18 cellular contexts compared by ENCODE assay signal in the genomic region with DNA sequence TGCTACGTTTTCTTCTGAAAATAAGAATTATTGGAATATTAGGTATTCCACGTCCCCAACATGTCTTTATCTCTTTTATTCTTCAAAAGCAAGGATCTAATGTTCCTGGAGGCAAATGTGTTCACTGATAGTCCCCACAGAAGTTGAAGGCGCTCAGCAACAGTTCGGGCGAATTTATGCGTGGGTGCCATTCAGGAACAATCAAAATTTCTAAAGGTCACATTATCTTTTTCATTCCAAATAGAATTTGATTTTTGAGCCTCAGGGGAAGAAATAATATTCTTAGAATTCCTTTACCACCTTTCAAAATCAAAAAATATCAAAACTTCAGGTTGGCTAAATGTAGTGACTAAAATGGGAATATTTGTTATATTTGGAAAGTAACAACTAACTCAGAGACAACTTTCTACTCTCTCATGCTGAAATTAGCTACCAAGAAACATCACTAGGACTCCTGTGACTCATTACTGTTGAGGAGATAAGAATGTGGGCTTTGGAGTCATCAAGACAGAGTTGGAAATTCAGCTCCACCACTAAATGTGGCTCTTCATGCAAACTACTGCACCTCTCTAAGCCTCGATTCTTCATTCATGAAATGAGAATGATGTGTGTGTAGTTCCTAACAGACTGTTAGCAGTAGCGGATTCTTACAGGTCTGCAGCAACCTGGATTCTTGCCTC.
A peak's percentile ranks its signal among the peaks of the same experiment; 100 is the strongest.
DNase-seq lines count a peak whose midpoint lies in the region; ATAC-seq and TF ChIP-seq lines count a peak whose summit lies in the region.
"Had no signal": no experiment of that assay in that cellular context is flagged by ENCODE, and none has a peak within 500 bp of the region (broad histone marks: within the 10 kb centered on the region; RNA-seq: fewer than 3 reads in every experiment).

No MANE protein-coding gene starts in this region.

- H3K4me3 ChIP-seq in choroid plexus epithelial cell (ENCODE audit: low read depth, low read length), result no peak overlapping the region
- no peak overlapping the region for H3K4me3 ChIP-seq in mesenchymal stem cell (ENCODE audit: insufficient read depth in 1 of 2, low read depth in 1 of 2, low read length in 2 of 2)
- H3K4me3 ChIP-seq: BLaER1 treated with 17β-estradiol and CSF1 and Interleukin-3, amounts not matched to agents 10 nM and 100 nM; breast epithelium; ovary; thoracic aorta had no signal

- no peak overlapping the region for H3K4me2 ChIP-seq in mesenchymal stem cell (ENCODE audit: low read length, poor library complexity, severe bottlenecking)
- H3K4me2 ChIP-seq: BLaER1 treated with 17β-estradiol and CSF1 and Interleukin-3, amounts not matched to agents 10 nM and 100 nM had no signal

- H3K9me3 ChIP-seq in mesenchymal stem cell (ENCODE audit: control insufficient read depth, low read length), result no peaks in the 10 kb centered on the region
- H3K9me3 ChIP-seq: BLaER1 treated with 17β-estradiol and CSF1 and Interleukin-3, amounts not matched to agents 10 nM and 100 nM; breast epithelium; ovary; thoracic aorta had no signal

- ATAC-seq in GM21825 (IDR thresholded peaks at IDR 0.05; ENCODE audit: unreplicated experiment), result no peak

- DNase-seq in COLO829 (ENCODE audit: low spot score) (peak; percentile 13), NCI-H226 (peak; percentile 47), choroid plexus epithelial cell (ENCODE audit: low read depth) (peak; percentile 43), mesenchymal stem cell (peak; percentile 76), GF-D8 (lab: John Stamatoyannopoulos, UW) (no peak)
- DNase-seq in activated naive CD4-positive, alpha-beta T cell treated with Interleukin-2 at 50 U/mL for 16 hours, result no peak
- no peak for DNase-seq in activated naive CD4-positive, alpha-beta T cell (lab: John Stamatoyannopoulos, UW)
- DNase-seq: activated CD4-positive, alpha-beta T cell treated with anti-CD3 and anti-CD28 coated beads for 48 hours; activated naive CD4-positive, alpha-beta T cell treated with anti-CD3 and anti-CD28 coated beads, Interleukin-2, amount 50 U/mL, for 16 hours; effector CD4-positive, alpha-beta T cell; Kasumi-1; NCI-H1436; NCI-H446; ovary had no signal

- H2BK12ac ChIP-seq in mesenchymal stem cell (ENCODE audit: low read length in 2 of 2), result no peak overlapping the region

- no peaks in the 10 kb centered on the region for H3K79me1 ChIP-seq in mesenchymal stem cell (replicated peaks; ENCODE audit: low read length, poor library complexity, severe bottlenecking)

- H3K27ac ChIP-seq in mesenchymal stem cell (ENCODE audit: low read length, poor library complexity, severe bottlenecking), result no peak overlapping the region
- H3K27ac ChIP-seq: BLaER1 treated with 17β-estradiol and CSF1 and Interleukin-3, amounts not matched to agents 10 nM and 100 nM; breast epithelium; ovary; thoracic aorta had no signal

- H3K14ac ChIP-seq in mesenchymal stem cell (ENCODE audit: low read length in 2 of 2), result no peak overlapping the region

- H3K4me1 ChIP-seq in mesenchymal stem cell (ENCODE audit: control insufficient read depth, insufficient read depth, low read depth, low read length), result peaks cover 4% of the 10 kb centered on the region
- H3K4me1 ChIP-seq: BLaER1 treated with 17β-estradiol and CSF1 and Interleukin-3, amounts not matched to agents 10 nM and 100 nM; breast epithelium had no signal

- 95% methylated on average over 7 of the region's 8 CpGs for WGBS in mesenchymal stem cell

- no peaks in the 10 kb centered on the region for H3K36me3 ChIP-seq in mesenchymal stem cell (ENCODE audit: control insufficient read depth in 1 of 2, insufficient read depth in 2 of 2, low read depth in 1 of 2, low read length in 2 of 2)
- H3K36me3 ChIP-seq: BLaER1 treated with 17β-estradiol and CSF1 and Interleukin-3, amounts not matched to agents 10 nM and 100 nM; breast epithelium; ovary; thoracic aorta had no signal

- no peak overlapping the region for H4K8ac ChIP-seq in mesenchymal stem cell (ENCODE audit: low read length)

- H4K91ac ChIP-seq in mesenchymal stem cell (ENCODE audit: low read length), result no peak overlapping the region

- no peak overlapping the region for H2AFZ ChIP-seq in mesenchymal stem cell (ENCODE audit: low read depth, low read length)

- no peak overlapping the region for H2BK5ac ChIP-seq in mesenchymal stem cell (ENCODE audit: low read depth, low read length, poor library complexity, severe bottlenecking)

- no peak overlapping the region for H3K9ac ChIP-seq in mesenchymal stem cell (ENCODE audit: low read length)
- H3K9ac ChIP-seq: BLaER1 treated with 17β-estradiol and CSF1 and Interleukin-3, amounts not matched to agents 10 nM and 100 nM had no signal

- H3K4ac ChIP-seq in mesenchymal stem cell (ENCODE audit: low read depth in 1 of 2, low read length in 2 of 2), result no peak overlapping the region

- no peak overlapping the region for H3K23ac ChIP-seq in mesenchymal stem cell (ENCODE audit: low read length in 2 of 2)

- H3K27me3 ChIP-seq in mesenchymal stem cell (ENCODE audit: control insufficient read depth in 1 of 2, insufficient read depth in 1 of 2, low read length in 2 of 2), result no peaks in the 10 kb centered on the region
- H3K27me3 ChIP-seq: BLaER1 treated with 17β-estradiol and CSF1 and Interleukin-3, amounts not matched to agents 10 nM and 100 nM; breast epithelium; ovary had no signal

- no peak overlapping the region for H3K18ac ChIP-seq in mesenchymal stem cell (ENCODE audit: low read depth in 1 of 2, low read length in 2 of 2)

- peak overlapping the region; percentile 49 for H2BK120ac ChIP-seq in mesenchymal stem cell (ENCODE audit: low read depth, low read length)

- no peak overlapping the region for H2BK15ac ChIP-seq in mesenchymal stem cell (ENCODE audit: low read depth, poor library complexity, severe bottlenecking)

- H2AK5ac ChIP-seq in mesenchymal stem cell (ENCODE audit: low read length, severe bottlenecking), result no peak overlapping the region

- TF ChIP-seq CTCF in choroid plexus epithelial cell (conservative IDR thresholded peaks at IDR 0.05; ENCODE audit: low read depth, low read length), result no peak

Comparison
In these comparisons a context has a peak if more than half of its experiments do, and no peak if none do; other contexts are left out.
1. DNase-seq: peak in COLO829 (single experiment), NCI-H226 (single experiment), choroid plexus epithelial cell (single experiment) and mesenchymal stem cell (single experiment); none in activated naive CD4-positive, alpha-beta T cell treated with Interleukin-2 at 50 U/mL for 16 hours (single experiment), GF-D8 (single experiment) and activated naive CD4-positive, alpha-beta T cell (0 of 4).